In the genomic region with DNA sequence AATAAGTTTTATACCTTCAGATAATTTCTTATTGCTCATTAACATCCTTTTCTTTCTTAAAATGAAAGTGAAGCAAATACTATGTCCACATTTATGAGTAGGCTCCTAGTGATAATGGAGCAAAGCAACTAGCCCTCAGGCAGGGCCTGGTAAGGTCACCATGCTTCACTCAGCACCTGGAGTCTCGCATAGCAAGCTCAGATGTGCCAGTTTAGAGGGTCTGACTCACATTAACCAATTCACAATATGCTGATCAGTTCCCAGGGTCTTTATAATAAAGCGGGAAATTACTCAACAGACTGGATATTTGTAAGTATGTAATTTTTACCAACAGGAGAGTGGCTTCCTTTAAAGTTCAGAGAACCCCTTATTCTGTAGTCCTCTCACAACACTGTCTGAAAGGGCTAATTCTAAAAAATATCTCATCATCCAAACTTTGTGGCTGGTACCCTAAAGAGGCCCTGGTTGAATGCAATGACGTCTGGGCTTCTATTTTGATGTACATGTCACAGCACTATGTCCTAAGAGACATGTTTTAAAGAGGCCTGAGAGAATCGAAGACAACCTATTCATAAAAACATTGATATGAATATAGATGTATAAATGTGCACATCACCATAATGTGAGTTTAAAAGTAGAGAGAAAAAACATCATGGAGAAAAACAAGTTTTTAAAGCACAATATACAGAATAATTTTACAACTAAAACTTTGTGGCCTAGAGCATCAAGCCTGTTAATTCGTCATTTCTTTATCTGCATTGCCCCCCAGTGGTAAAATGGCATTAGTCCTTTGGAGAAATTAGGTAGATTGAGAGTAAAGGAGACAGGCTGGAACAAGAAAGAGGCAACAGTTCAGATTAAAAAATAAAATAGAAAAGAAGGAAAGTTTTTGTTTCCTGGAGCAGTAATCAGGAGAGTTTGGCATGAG, we compare ENCODE assay signal across 7 cellular contexts. TPM values are rescaled to one million over a fixed set of nuclear protein-coding genes. Genes with fewer than 3 reads are reported as not detected.
DNase-seq lines count a peak whose midpoint lies in the region; ATAC-seq, FAIRE-seq and TF ChIP-seq lines count a peak whose summit lies in the region.

No MANE protein-coding gene starts in this region.

- no peaks in the 10 kb centered on the region for H3K9me2 ChIP-seq in DOHH2 (replicated peaks; ENCODE audit: control insufficient read depth, low read length)
- no peaks in the 10 kb centered on the region for H3K9me2 ChIP-seq in MM.1S (replicated peaks; ENCODE audit: insufficient read depth, low read length)

- H3K4me2 ChIP-seq in DOHH2 (ENCODE audit: low read length) (no peak overlapping the region), MM.1S (ENCODE audit: low read depth, low read length) (no peak overlapping the region)

- peak; percentile 55 for FAIRE-seq in small intestine (lab: Jason Lieb, UNC)

- H4K20me1 ChIP-seq in DOHH2 (ENCODE audit: control insufficient read depth, insufficient read depth, low read depth, low read length) (no peaks in the 10 kb centered on the region), MM.1S (ENCODE audit: insufficient read depth, low read length) (no peaks in the 10 kb centered on the region)

- no peaks in the 10 kb centered on the region for H3K36me3 ChIP-seq in DOHH2 (ENCODE audit: control insufficient read depth, low read length)
- no peaks in the 10 kb centered on the region for H3K36me3 ChIP-seq in MM.1S (replicated peaks; ENCODE audit: insufficient read depth, low read length)
- H3K36me3 ChIP-seq in small intestine (ENCODE audit: control insufficient read depth in 2 of 2, insufficient read depth in 2 of 2, low read length in 2 of 2), result no peaks in the 10 kb centered on the region

- H3F3A ChIP-seq in DOHH2 (ENCODE audit: control insufficient read depth, insufficient read depth), result no peaks in the 10 kb centered on the region
- H3F3A ChIP-seq in MM.1S (ENCODE audit: insufficient read depth, low read length), result peaks cover 14% of the 10 kb centered on the region

- 57 to 70% (median 64%) methylated on average over 5 of the region's 5 CpGs for WGBS in small intestine, 3 donors

- H3K9me3 ChIP-seq in DOHH2 (ENCODE audit: control insufficient read depth, insufficient read depth, low read length) (no peaks in the 10 kb centered on the region), MM.1S (replicated peaks; ENCODE audit: insufficient read depth, low read length) (no peaks in the 10 kb centered on the region), small intestine (ENCODE audit: control insufficient read depth, low read depth) (no peaks in the 10 kb centered on the region)

- no peak overlapping the region for H3K9ac ChIP-seq in MM.1S (ENCODE audit: low read length)

- H3K79me2 ChIP-seq in DOHH2 (ENCODE audit: control insufficient read depth, low read length), result no peaks in the 10 kb centered on the region
- no peaks in the 10 kb centered on the region for H3K79me2 ChIP-seq in MM.1S (ENCODE audit: low read length)

- H3K4me1 ChIP-seq in DOHH2 (ENCODE audit: control insufficient read depth, low read length), result peaks cover 5% of the 10 kb centered on the region; the same call in 1 of the 2 replicates
- peaks cover 14% of the 10 kb centered on the region for H3K4me1 ChIP-seq in MM.1S (ENCODE audit: low read length)
- H3K4me1 ChIP-seq in small intestine (ENCODE audit: control insufficient read depth in 2 of 2, insufficient read depth in 1 of 2, low read depth in 1 of 2, low read length in 1 of 2), result no peaks in the 10 kb centered on the region

- TF ChIP-seq CTCF in DOHH2 (IDR thresholded peaks at IDR 0.05; ENCODE audit: low read depth, low read length, poor library complexity, severe bottlenecking) (peak; percentile 55), MM.1S (IDR thresholded peaks at IDR 0.05; ENCODE audit: low read length) (peak; percentile 74), WI38 (IDR thresholded peaks at IDR 0.05; ENCODE audit: low read depth, low read length) (peak; percentile 11; the same call in 1 of the 2 replicates), fibroblast of villous mesenchyme (IDR thresholded peaks at IDR 0.05; ENCODE audit: insufficient read depth, low read depth, low read length) (peak; percentile 62)

- DNase-seq in MM.1S (peak; percentile 65), fibroblast of villous mesenchyme (ENCODE audit: low read depth) (peak; percentile 60), small intestine (peak; percentile 40)

- H3K4me3 ChIP-seq in DOHH2 (ENCODE audit: low read length) (no peak overlapping the region), MM.1S (ENCODE audit: low read length) (no peak overlapping the region), WI38 (ENCODE audit: low read depth, low read length) (no peak overlapping the region), fibroblast of villous mesenchyme (ENCODE audit: low read depth, low read length) (no peak overlapping the region), small intestine (ENCODE audit: low read depth in 1 of 2, low read length in 2 of 2) (no peak overlapping the region)

- H2AFZ ChIP-seq in MM.1S (ENCODE audit: low read length), result no peak overlapping the region

- H3K27ac ChIP-seq in DOHH2 (ENCODE audit: low read depth, low read length) (no peak overlapping the region), MM.1S (ENCODE audit: low read length) (no peak overlapping the region), small intestine (ENCODE audit: low read depth in 1 of 2, low read length in 1 of 2) (no peak overlapping the region)

- peak; percentile 49 for ATAC-seq in GM19372 (IDR thresholded peaks at IDR 0.05; ENCODE audit: low read depth, unreplicated experiment)
- no peak for ATAC-seq in HG02571 (IDR thresholded peaks at IDR 0.05; ENCODE audit: unreplicated experiment)

- H3K27me3 ChIP-seq in DOHH2 (ENCODE audit: control insufficient read depth, low read length), result peaks cover 6% of the 10 kb centered on the region
- no peaks in the 10 kb centered on the region for H3K27me3 ChIP-seq in MM.1S (replicated peaks; ENCODE audit: insufficient read depth, low read length)
- no peaks in the 10 kb centered on the region for H3K27me3 ChIP-seq in small intestine (ENCODE audit: control insufficient read depth in 2 of 2, insufficient read depth in 2 of 2, low read length in 2 of 2)

RNA-seq across cellular contexts. Expression of gene IL21, which starts 44.3 kb away (rescaled TPM):
- total RNA-seq in fibroblast of villous mesenchyme, result not detected in 2 replicates
- polyA plus RNA-seq in small intestine, result not detected

Comparison
In these comparisons a context has a peak if more than half of its experiments do, and no peak if none do; other contexts are left out.
1. CTCF ChIP-seq: peak in every context shown above with its lines; median percentile 74 in MM.1S; 62 in fibroblast of villous mesenchyme; 55 in DOHH2; 11 in WI38.